8 cellular contexts compared by ENCODE assay signal in genomic region chr7:39948375-39948774, GRCh38. TPM values are rescaled to one million over a fixed set of nuclear protein-coding genes. Genes with fewer than 3 reads are reported as not detected.
DNase-seq lines count a peak whose midpoint lies in the region; ATAC-seq and TF ChIP-seq lines count a peak whose summit lies in the region.

No MANE protein-coding gene starts in this region.

- H3K4me1 Mint-ChIP-seq in neural crest cell, result peaks cover 29% of the 10 kb centered on the region

- no peaks in the 10 kb centered on the region for H3K9me3 Mint-ChIP-seq in neural crest cell

- TF ChIP-seq CTCF in neural crest cell (conservative IDR thresholded peaks at IDR 0.05) (no peak), GM10266 (IDR thresholded peaks at IDR 0.05; ENCODE audit: control insufficient read depth, insufficient read depth, low read depth, missing control alignments) (no peak)

- H3K9me3 ChIP-seq in ectodermal cell (ENCODE audit: control insufficient read depth, low read length), result no peaks in the 10 kb centered on the region

- DNase-seq in neural crest cell (ENCODE audit: low read depth, low spot score), result no peak
- no peak for DNase-seq in NOMO-1 treated with dmso at 0.1 percent for 144 hours (lab: John Stamatoyannopoulos, UW; ENCODE audit: unreplicated experiment)
- DNase-seq in GM10266 (ENCODE audit: extremely low spot score), result no peak
- no peak for DNase-seq in NCI-H1048 (lab: John Stamatoyannopoulos, UW)

- no peak overlapping the region for H3K27ac ChIP-seq in ectodermal cell (ENCODE audit: insufficient read depth, low read depth, low read length, poor library complexity, severe bottlenecking)

- peaks cover 4% of the 10 kb centered on the region for H3K4me1 ChIP-seq in ectodermal cell (ENCODE audit: control insufficient read depth, insufficient read depth, low read length)

- no peaks in the 10 kb centered on the region for H3K27me3 Mint-ChIP-seq in neural crest cell (ENCODE audit: low read depth)

- H3K27ac Mint-ChIP-seq in neural crest cell (ENCODE audit: unreplicated experiment), result peak overlapping the region; percentile 92

- peak overlapping the region; percentile 100 for H3K4me3 Mint-ChIP-seq in neural crest cell

- ATAC-seq in GM19395 (IDR thresholded peaks at IDR 0.05; ENCODE audit: unreplicated experiment), result no peak

- H3K4me3 ChIP-seq in ectodermal cell (ENCODE audit: insufficient read depth, low read depth, low read length), result peak overlapping the region; percentile 85

- TF ChIP-seq POLR2A in GM19193 (IDR thresholded peaks at IDR 0.05; ENCODE audit: extremely low read depth, insufficient read depth, insufficient read length) (peak; percentile 38), Raji (IDR thresholded peaks at IDR 0.05; ENCODE audit: insufficient read depth, low read depth, low read length) (0 out of 2 replicates have a peak, but pooled peaks have one; percentile 27)

- no peaks in the 10 kb centered on the region for H3K36me3 ChIP-seq in ectodermal cell (ENCODE audit: control insufficient read depth, insufficient read depth, low read length)

- 85 to 88% methylated on average over 8 of the region's 8 CpGs for WGBS in ectodermal cell, 2 experiments

- peaks cover 2% of the 10 kb centered on the region for H3K36me3 Mint-ChIP-seq in neural crest cell (ENCODE audit: low read depth)

- H3K27me3 ChIP-seq in ectodermal cell (ENCODE audit: control insufficient read depth, insufficient read depth, low read length, poor library complexity, severe bottlenecking), result no peaks in the 10 kb centered on the region

RNA-seq across cellular contexts. Expression of gene CDK13, which starts 1.7 kb away (rescaled TPM):
- 43.8 TPM for polyA plus RNA-seq in ectodermal cell (2013, experiment 1 of 4)
- 44.1 TPM for polyA plus RNA-seq in ectodermal cell (2013, experiment 2 of 4)
- polyA plus RNA-seq in ectodermal cell (2013, experiment 3 of 4), result 38.5 TPM
- 42.4 TPM for polyA plus RNA-seq in ectodermal cell (2013, experiment 4 of 4)
- 50.2 and 53.8 TPM in 2 replicates for total RNA-seq in neural crest cell
